ENCODE assay signal across 17 cellular contexts in the genomic region with DNA sequence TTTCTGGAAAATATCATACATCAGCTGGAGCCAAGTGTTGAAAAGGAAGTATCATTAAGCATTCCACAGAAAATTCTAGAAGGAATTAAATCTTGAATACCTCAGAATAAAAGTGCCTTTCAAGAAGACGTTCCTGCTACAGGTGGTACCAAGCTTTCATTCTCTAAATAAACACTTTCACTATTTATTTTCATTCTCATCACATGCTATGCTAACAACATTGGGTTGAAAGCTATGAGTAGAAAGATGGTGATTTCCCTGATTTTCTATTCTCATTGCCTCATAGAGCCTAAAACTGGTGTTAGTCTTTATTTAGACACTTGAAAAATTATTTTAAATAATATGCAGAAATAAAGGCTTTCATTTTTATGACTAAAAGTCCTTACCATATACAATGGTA.
DNase-seq lines count a peak whose midpoint lies in the region; ATAC-seq and TF ChIP-seq lines count a peak whose summit lies in the region.
"Had no signal": no experiment of that assay in that cellular context is flagged by ENCODE, and none has a peak within 500 bp of the region (broad histone marks: within the 10 kb centered on the region; RNA-seq: fewer than 3 reads in every experiment).

No MANE protein-coding gene starts in this region.

- no peak for DNase-seq in lower lobe of right lung
- no peak for DNase-seq in AML-193 (lab: John Stamatoyannopoulos, UW)
- DNase-seq in activated CD4-positive, alpha-beta T cell treated with anti-CD3 and anti-CD28 coated beads, Interleukin-2, amount 50 U/mL, for 1 hour: no peak
- DNase-seq in right cardiac atrium: no peak
- DNase-seq: BE2C; CD4-positive, alpha-beta memory T cell; DMS153; DMS79 treated with DMSO at 0.1 percent for 48 hours; EL; Karpas-422 had no signal

- WGBS in right cardiac atrium: 50% methylated on average over 1 of the region's 1 CpG

- intact Hi-C loops in lower lobe of right lung (cut with DNase I): no loop called here
- intact Hi-C loops in right cardiac atrium (cut with DNase I): no loop called here

- H3K4me1 ChIP-seq in lower lobe of right lung: no peaks in the 10 kb centered on the region
- no peaks in the 10 kb centered on the region for H3K4me1 ChIP-seq in right cardiac atrium (ENCODE audit: control insufficient read depth, insufficient read depth, low read length)
- H3K4me1 ChIP-seq: BE2C, HAP-1 had no signal

- ATAC-seq in GM18858 (IDR thresholded peaks at IDR 0.05; ENCODE audit: unreplicated experiment) (peak; percentile 67), GM21360 (IDR thresholded peaks at IDR 0.05; ENCODE audit: unreplicated experiment) (peak; percentile 76), HG02588 (IDR thresholded peaks at IDR 0.05; ENCODE audit: unreplicated experiment) (peak; percentile 60), HG03432 (IDR thresholded peaks at IDR 0.05; ENCODE audit: unreplicated experiment) (peak; percentile 74), lower lobe of right lung (no peak), right cardiac atrium (no peak)
- ATAC-seq: K562 had no signal

- TF ChIP-seq CTCF in lower lobe of right lung (IDR thresholded peaks at IDR 0.05): no peak

- H3K36me3 ChIP-seq in lower lobe of right lung: no peaks in the 10 kb centered on the region
- H3K36me3 ChIP-seq: BE2C, HAP-1 had no signal

- H3K4me3 ChIP-seq in lower lobe of right lung (no peak overlapping the region), right cardiac atrium (ENCODE audit: low read length) (no peak overlapping the region)
- H3K4me3 ChIP-seq: HAP-1, K562 had no signal

- H3K27me3 ChIP-seq in lower lobe of right lung (ENCODE audit: low read depth) (no peaks in the 10 kb centered on the region), right cardiac atrium (ENCODE audit: control insufficient read depth, insufficient read depth) (no peaks in the 10 kb centered on the region)
- H3K27me3 ChIP-seq: BE2C had no signal

- H3K27ac ChIP-seq in lower lobe of right lung (no peak overlapping the region), right cardiac atrium (ENCODE audit: low read length) (no peak overlapping the region)
- H3K27ac ChIP-seq: C4-2B had no signal

- H3K9me3 ChIP-seq in lower lobe of right lung: no peaks in the 10 kb centered on the region
- no peaks in the 10 kb centered on the region for H3K9me3 ChIP-seq in right cardiac atrium (ENCODE audit: control insufficient read depth, low read length)
- H3K9me3 ChIP-seq: BE2C, HAP-1 had no signal

Comparison
In these comparisons a context has a peak if more than half of its experiments do, and no peak if none do; other contexts are left out.
1. ATAC-seq: peak in GM18858 (single experiment), GM21360 (single experiment), HG02588 (single experiment) and HG03432 (single experiment); none in lower lobe of right lung (0 of 2) and right cardiac atrium (0 of 2).